ENCODE assay signal across 8 cellular contexts in the genomic region with DNA sequence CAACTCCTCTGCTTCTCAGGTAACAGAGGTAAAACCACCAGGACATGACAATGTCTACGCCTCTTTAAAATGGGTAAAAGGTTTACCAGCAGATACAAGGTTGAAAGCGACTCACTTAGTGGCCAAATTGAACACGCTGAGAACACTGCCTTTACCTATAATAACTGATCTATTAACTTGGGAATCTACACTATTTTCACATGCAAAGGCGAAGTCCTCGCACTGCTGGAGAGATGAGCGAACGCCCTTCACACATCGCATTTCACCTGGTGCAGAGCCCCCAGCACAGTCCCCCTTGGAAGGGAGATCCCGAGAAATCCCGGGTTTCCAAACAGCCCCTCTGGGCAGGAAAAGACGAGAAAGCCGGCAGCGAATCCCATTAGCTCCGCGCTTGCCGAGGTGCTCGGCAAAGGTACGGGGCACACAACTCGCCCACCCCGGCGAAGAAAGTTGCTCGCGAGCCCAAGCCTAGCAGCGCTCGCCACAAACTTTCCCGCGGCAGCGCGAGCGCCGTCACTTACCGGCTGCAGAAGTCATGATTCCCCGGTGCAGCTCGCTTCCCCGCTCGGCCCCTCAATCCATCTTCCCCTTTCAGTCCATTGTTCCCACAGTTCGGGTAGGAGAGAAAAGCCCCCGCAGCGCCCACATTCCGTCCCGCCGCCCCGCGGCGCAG. TPM values are rescaled to one million over a fixed set of nuclear protein-coding genes. Genes with fewer than 3 reads are reported as not detected.
DNase-seq lines count a peak whose midpoint lies in the region; ATAC-seq and TF ChIP-seq lines count a peak whose summit lies in the region.

No MANE protein-coding gene starts in this region.

- H3K4me1 ChIP-seq in iPS-15b (ENCODE audit: control insufficient read depth, insufficient read depth, low read length) (peaks cover 10% of the 10 kb centered on the region), smooth muscle cell (ENCODE audit: low read depth) (peaks cover 25% of the 10 kb centered on the region)

- H3K9me3 ChIP-seq in iPS-15b (ENCODE audit: control insufficient read depth, insufficient read depth, low read length) (no peaks in the 10 kb centered on the region), smooth muscle cell (replicated peaks; ENCODE audit: low read depth) (no peaks in the 10 kb centered on the region)

- H3K36me3 ChIP-seq in iPS-15b (ENCODE audit: control insufficient read depth, insufficient read depth, low read length): no peaks in the 10 kb centered on the region
- H3K36me3 ChIP-seq in smooth muscle cell (ENCODE audit: low read depth): no peaks in the 10 kb centered on the region

- H3F3A ChIP-seq in smooth muscle cell (ENCODE audit: low read depth): no peaks in the 10 kb centered on the region

- peaks cover 86% of the 10 kb centered on the region for H3K79me2 ChIP-seq in smooth muscle cell (ENCODE audit: low read depth)

- DNase-seq in NCI-H146 (lab: John Stamatoyannopoulos, UW) (peak; percentile 59), NCI-H146 treated with DMSO at 0.1 percent for 48 hours (lab: John Stamatoyannopoulos, UW; ENCODE audit: unreplicated experiment) (no peak), LNCaP clone FGC (ENCODE audit: low read depth) (no peak), smooth muscle cell (lab: John Stamatoyannopoulos, UW; ENCODE audit: unreplicated experiment) (no peak)
- DNase-seq in activated naive CD8-positive, alpha-beta T cell treated with anti-CD3 and anti-CD28 coated beads for 36 hours: no peak
- no peak for DNase-seq in effector CD4-positive, alpha-beta T cell

- H3K27ac ChIP-seq in smooth muscle cell (ENCODE audit: low read depth): peak overlapping the region; percentile 58

- H3K4me2 ChIP-seq in smooth muscle cell: peak overlapping the region; percentile 99

- peak overlapping the region; percentile 89 for H3K4me3 Mint-ChIP-seq in activated naive CD8-positive, alpha-beta T cell treated with anti-CD3 and anti-CD28 coated beads for 36 hours

- peaks cover 2% of the 10 kb centered on the region for H3K9me3 Mint-ChIP-seq in activated naive CD8-positive, alpha-beta T cell treated with anti-CD3 and anti-CD28 coated beads for 36 hours

- H3K4me3 ChIP-seq in LNCaP clone FGC (ENCODE audit: low read depth, low read length) (peak overlapping the region; percentile 81), iPS-15b (ENCODE audit: low read depth, low read length) (peak overlapping the region; percentile 95), smooth muscle cell (peak overlapping the region; percentile 71)

- peaks cover 24% of the 10 kb centered on the region for H4K20me1 ChIP-seq in smooth muscle cell (ENCODE audit: low read depth)

- peak overlapping the region; percentile 97 for H2AFZ ChIP-seq in smooth muscle cell (ENCODE audit: low read depth)

- WGBS in smooth muscle cell (ENCODE audit: low lambda C conversion rate): under 1% methylated on average over 43 of the region's 45 CpGs

- H3K27me3 Mint-ChIP-seq in activated naive CD8-positive, alpha-beta T cell treated with anti-CD3 and anti-CD28 coated beads for 36 hours: peaks cover 11% of the 10 kb centered on the region

- H3K27ac Mint-ChIP-seq in activated naive CD8-positive, alpha-beta T cell treated with anti-CD3 and anti-CD28 coated beads for 36 hours: peak overlapping the region; percentile 87

- H3K36me3 Mint-ChIP-seq in activated naive CD8-positive, alpha-beta T cell treated with anti-CD3 and anti-CD28 coated beads for 36 hours: peaks cover 14% of the 10 kb centered on the region

- no peak for TF ChIP-seq CTCF in LNCaP clone FGC (IDR thresholded peaks at IDR 0.05; ENCODE audit: control insufficient read depth, extremely low read depth, insufficient read depth)
- TF ChIP-seq CTCF in smooth muscle cell (IDR thresholded peaks at IDR 0.05; ENCODE audit: borderline replicate concordance, insufficient read depth, poor library complexity, severe bottlenecking): no peak

- peaks cover 25% of the 10 kb centered on the region for H3K4me1 Mint-ChIP-seq in activated naive CD8-positive, alpha-beta T cell treated with anti-CD3 and anti-CD28 coated beads for 36 hours

- peak; percentile 16 for ATAC-seq in GM21825 (IDR thresholded peaks at IDR 0.05; ENCODE audit: unreplicated experiment)

- H3K27me3 ChIP-seq in iPS-15b (ENCODE audit: control insufficient read depth, insufficient read depth, low read length) (no peaks in the 10 kb centered on the region), smooth muscle cell (ENCODE audit: low read depth) (no peaks in the 10 kb centered on the region)

- H3K9ac ChIP-seq in iPS-15b (ENCODE audit: low read depth, low read length) (peak overlapping the region; percentile 86), smooth muscle cell (ENCODE audit: low read depth) (peak overlapping the region; percentile 77)

RNA-seq across cellular contexts. Expression of a gene that starts 0.4 kb away (rescaled TPM):
- total RNA-seq in activated naive CD8-positive, alpha-beta T cell treated with anti-CD3 and anti-CD28 coated beads for 36 hours: under 1 TPM; 0.70 to 0.87 TPM
- total RNA-seq in smooth muscle cell: 7.7 and 11.0 TPM in 2 replicates
- 2.5 and 3.5 TPM in 2 replicates for polyA plus RNA-seq in smooth muscle cell

RNA-seq across cellular contexts. Expression of a gene that starts 0.8 kb away (rescaled TPM):
- 10 to 100 TPM; 52.7 to 58.4 TPM for total RNA-seq in activated naive CD8-positive, alpha-beta T cell treated with anti-CD3 and anti-CD28 coated beads for 36 hours
- total RNA-seq in smooth muscle cell: 65.2 and 71.5 TPM in 2 replicates
- polyA plus RNA-seq in smooth muscle cell: 21.2 and 24.8 TPM in 2 replicates
